ENCODE assay signal across 1 cellular context in the genomic region with DNA sequence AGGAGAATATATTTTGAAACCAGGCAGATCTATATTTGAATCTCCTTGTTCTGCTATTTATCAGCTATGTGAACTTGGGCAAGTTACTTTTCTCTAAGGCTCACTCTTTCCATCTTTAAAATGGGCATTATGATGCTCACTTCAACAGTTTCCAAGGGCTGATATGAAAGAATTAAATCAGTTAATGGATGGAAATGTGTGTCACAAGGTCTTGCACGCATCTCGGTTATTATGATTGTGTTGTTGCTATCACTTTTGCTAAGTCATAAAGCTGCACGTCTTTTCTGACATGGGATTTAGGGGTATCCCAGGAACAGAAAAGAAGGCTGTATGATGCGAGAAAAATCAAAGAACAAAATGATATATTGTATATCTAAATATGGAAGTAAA.
TF ChIP-seq lines count a peak whose summit lies in the region.

No MANE protein-coding gene starts in this region.

TF ChIP-seq in HepG2, 621 proteins besides CTCF, POLR2A, EP300 and RAD21 (continued from another document):
- TF ChIP-seq, protein P1, sequence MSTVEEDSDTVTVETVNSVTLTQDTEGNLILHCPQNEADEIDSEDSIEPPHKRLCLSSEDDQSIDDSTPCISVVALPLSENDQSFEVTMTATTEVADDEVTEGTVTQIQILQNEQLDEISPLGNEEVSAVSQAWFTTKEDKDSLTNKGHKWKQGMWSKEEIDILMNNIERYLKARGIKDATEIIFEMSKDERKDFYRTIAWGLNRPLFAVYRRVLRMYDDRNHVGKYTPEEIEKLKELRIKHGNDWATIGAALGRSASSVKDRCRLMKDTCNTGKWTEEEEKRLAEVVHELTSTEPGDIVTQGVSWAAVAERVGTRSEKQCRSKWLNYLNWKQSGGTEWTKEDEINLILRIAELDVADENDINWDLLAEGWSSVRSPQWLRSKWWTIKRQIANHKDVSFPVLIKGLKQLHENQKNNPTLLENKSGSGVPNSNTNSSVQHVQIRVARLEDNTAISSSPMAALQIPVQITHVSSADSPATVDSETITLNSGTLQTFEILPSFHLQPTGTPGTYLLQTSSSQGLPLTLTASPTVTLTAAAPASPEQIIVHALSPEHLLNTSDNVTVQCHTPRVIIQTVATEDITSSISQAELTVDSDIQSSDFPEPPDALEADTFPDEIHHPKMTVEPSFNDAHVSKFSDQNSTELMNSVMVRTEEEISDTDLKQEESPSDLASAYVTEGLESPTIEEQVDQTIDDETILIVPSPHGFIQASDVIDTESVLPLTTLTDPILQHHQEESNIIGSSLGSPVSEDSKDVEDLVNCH (CRISPR knock-in tag; IDR thresholded peaks at IDR 0.05): no peak
- no peak for TF ChIP-seq SMYD3 (CRISPR knock-in tag; IDR thresholded peaks at IDR 0.05)
TF ChIP-seq in HepG2: peak in this region for 1.
